ENCODE assay signal across 1 cellular context in genomic region chr11:560305-561147, GRCh38.
TF ChIP-seq lines count a peak whose summit lies in the region.

LMNTD2 (minus strand) TSS chr11:560738; CDS start chr11:560716, 22 bp downstream.
A gene with protein sequence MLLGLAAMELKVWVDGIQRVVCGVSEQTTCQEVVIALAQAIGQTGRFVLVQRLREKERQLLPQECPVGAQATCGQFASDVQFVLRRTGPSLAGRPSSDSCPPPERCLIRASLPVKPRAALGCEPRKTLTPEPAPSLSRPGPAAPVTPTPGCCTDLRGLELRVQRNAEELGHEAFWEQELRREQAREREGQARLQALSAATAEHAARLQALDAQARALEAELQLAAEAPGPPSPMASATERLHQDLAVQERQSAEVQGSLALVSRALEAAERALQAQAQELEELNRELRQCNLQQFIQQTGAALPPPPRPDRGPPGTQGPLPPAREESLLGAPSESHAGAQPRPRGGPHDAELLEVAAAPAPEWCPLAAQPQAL (plus strand): TSS chr11:560970. CDS start chr11:561769, 799 bp downstream.

TF ChIP-seq in K562, 482 proteins besides CTCF, POLR2A, EP300 and RAD21 (continued from another document and continues in another):
- TF ChIP-seq, protein P1, sequence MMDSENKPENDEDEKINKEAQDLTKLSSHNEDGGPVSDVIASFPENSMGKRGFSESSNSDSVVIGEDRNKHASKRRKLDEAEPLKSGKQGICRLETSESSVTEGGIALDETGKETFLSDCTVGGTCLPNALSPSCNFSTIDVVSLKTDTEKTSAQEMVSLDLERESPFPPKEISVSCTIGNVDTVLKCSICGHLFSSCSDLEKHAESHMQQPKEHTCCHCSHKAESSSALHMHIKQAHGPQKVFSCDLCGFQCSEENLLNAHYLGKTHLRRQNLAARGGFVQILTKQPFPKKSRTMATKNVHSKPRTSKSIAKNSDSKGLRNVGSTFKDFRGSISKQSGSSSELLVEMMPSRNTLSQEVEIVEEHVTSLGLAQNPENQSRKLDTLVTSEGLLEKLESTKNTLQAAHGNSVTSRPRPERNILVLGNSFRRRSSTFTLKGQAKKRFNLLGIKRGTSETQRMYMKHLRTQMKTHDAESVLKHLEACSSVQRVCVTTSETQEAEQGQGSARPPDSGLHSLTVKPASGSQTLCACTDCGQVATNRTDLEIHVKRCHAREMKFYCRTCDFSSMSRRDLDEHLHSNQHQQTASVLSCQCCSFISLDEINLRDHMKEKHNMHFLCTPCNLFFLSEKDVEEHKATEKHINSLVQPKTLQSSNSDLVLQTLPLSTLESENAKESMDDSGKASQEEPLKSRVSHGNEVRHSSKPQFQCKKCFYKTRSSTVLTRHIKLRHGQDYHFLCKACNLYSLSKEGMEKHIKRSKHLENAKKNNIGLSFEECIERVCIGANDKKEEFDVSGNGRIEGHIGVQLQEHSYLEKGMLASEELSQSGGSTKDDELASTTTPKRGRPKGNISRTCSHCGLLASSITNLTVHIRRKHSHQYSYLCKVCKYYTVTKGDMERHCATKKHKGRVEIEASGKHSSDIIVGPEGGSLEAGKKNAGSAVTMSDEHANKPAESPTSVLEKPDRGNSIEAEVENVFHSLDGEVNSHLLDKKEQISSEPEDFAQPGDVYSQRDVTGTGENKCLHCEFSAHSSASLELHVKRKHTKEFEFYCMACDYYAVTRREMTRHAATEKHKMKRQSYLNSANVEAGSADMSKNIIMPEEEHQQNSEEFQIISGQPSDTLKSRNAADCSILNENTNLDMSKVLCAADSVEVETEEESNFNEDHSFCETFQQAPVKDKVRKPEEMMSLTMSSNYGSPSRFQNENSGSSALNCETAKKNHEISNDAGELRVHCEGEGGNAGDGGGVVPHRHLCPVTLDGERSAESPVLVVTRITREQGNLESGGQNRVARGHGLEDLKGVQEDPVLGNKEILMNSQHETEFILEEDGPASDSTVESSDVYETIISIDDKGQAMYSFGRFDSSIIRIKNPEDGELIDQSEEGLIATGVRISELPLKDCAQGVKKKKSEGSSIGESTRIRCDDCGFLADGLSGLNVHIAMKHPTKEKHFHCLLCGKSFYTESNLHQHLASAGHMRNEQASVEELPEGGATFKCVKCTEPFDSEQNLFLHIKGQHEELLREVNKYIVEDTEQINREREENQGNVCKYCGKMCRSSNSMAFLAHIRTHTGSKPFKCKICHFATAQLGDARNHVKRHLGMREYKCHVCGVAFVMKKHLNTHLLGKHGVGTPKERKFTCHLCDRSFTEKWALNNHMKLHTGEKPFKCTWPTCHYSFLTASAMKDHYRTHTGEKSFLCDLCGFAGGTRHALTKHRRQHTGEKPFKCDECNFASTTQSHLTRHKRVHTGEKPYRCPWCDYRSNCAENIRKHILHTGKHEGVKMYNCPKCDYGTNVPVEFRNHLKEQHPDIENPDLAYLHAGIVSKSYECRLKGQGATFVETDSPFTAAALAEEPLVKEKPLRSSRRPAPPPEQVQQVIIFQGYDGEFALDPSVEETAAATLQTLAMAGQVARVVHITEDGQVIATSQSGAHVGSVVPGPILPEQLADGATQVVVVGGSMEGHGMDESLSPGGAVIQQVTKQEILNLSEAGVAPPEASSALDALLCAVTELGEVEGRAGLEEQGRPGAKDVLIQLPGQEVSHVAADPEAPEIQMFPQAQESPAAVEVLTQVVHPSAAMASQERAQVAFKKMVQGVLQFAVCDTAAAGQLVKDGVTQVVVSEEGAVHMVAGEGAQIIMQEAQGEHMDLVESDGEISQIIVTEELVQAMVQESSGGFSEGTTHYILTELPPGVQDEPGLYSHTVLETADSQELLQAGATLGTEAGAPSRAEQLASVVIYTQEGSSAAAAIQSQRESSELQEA (IDR thresholded peaks at IDR 0.05; ENCODE audit: low read depth): no peak
- TF ChIP-seq PHF8 (IDR thresholded peaks at IDR 0.05; ENCODE audit: borderline replicate concordance, low read length) (peak; percentile 89; the same call in 1 of the 2 replicates), KDM5B (IDR thresholded peaks at IDR 0.05; ENCODE audit: insufficient replicate concordance, low read depth, low read length) (peak; percentile 50), KDM2B (CRISPR knock-in tag; IDR thresholded peaks at IDR 0.05) (no peak), ARHGAP35 (IDR thresholded peaks at IDR 0.05; ENCODE audit: partially characterized antibody) (no peak), ETS1 (conservative IDR thresholded peaks at IDR 0.05; ENCODE audit: control insufficient read depth, low read depth, low read length) (peak; percentile 63; the same call in 1 of the 2 replicates), RBBP5 (IDR thresholded peaks at IDR 0.05; ENCODE audit: borderline replicate concordance, insufficient read depth, low read length, poor library complexity, severe bottlenecking) (peak; percentile 90), TAF1 (IDR thresholded peaks at IDR 0.05; ENCODE audit: control insufficient read depth, extremely low read depth, insufficient read depth, low read length, severe bottlenecking) (peak; percentile 68), CHD1 (IDR thresholded peaks at IDR 0.05; ENCODE audit: low read length) (no peak), ZNF354B (CRISPR knock-in tag; IDR thresholded peaks at IDR 0.05) (no peak), BRCA1 (IDR thresholded peaks at IDR 0.05) (no peak), BRCA1 (CRISPR knock-in tag; IDR thresholded peaks at IDR 0.05) (no peak), E2F8 (IDR thresholded peaks at IDR 0.05; ENCODE audit: low read depth, partially characterized antibody) (no peak), CBFB (CRISPR knock-in tag; IDR thresholded peaks at IDR 0.05) (no peak; the same call in 1 of the 2 replicates), ARID2 (IDR thresholded peaks at IDR 0.05) (no peak), CBFA2T2 (conservative IDR thresholded peaks at IDR 0.05) (no peak), SP2 (IDR thresholded peaks at IDR 0.05; ENCODE audit: extremely low read depth, low read depth, low read length, poor library complexity, severe bottlenecking) (peak; percentile 82)
- TF ChIP-seq, protein P2, sequence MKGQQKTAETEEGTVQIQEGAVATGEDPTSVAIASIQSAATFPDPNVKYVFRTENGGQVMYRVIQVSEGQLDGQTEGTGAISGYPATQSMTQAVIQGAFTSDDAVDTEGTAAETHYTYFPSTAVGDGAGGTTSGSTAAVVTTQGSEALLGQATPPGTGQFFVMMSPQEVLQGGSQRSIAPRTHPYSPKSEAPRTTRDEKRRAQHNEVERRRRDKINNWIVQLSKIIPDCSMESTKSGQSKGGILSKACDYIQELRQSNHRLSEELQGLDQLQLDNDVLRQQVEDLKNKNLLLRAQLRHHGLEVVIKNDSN (CRISPR knock-in tag; IDR thresholded peaks at IDR 0.05): no peak; the same call in 1 of the 2 replicates
- TF ChIP-seq, protein P3, sequence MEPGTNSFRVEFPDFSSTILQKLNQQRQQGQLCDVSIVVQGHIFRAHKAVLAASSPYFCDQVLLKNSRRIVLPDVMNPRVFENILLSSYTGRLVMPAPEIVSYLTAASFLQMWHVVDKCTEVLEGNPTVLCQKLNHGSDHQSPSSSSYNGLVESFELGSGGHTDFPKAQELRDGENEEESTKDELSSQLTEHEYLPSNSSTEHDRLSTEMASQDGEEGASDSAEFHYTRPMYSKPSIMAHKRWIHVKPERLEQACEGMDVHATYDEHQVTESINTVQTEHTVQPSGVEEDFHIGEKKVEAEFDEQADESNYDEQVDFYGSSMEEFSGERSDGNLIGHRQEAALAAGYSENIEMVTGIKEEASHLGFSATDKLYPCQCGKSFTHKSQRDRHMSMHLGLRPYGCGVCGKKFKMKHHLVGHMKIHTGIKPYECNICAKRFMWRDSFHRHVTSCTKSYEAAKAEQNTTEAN (CRISPR knock-in tag; IDR thresholded peaks at IDR 0.05): no peak
- TF ChIP-seq, protein P4, sequence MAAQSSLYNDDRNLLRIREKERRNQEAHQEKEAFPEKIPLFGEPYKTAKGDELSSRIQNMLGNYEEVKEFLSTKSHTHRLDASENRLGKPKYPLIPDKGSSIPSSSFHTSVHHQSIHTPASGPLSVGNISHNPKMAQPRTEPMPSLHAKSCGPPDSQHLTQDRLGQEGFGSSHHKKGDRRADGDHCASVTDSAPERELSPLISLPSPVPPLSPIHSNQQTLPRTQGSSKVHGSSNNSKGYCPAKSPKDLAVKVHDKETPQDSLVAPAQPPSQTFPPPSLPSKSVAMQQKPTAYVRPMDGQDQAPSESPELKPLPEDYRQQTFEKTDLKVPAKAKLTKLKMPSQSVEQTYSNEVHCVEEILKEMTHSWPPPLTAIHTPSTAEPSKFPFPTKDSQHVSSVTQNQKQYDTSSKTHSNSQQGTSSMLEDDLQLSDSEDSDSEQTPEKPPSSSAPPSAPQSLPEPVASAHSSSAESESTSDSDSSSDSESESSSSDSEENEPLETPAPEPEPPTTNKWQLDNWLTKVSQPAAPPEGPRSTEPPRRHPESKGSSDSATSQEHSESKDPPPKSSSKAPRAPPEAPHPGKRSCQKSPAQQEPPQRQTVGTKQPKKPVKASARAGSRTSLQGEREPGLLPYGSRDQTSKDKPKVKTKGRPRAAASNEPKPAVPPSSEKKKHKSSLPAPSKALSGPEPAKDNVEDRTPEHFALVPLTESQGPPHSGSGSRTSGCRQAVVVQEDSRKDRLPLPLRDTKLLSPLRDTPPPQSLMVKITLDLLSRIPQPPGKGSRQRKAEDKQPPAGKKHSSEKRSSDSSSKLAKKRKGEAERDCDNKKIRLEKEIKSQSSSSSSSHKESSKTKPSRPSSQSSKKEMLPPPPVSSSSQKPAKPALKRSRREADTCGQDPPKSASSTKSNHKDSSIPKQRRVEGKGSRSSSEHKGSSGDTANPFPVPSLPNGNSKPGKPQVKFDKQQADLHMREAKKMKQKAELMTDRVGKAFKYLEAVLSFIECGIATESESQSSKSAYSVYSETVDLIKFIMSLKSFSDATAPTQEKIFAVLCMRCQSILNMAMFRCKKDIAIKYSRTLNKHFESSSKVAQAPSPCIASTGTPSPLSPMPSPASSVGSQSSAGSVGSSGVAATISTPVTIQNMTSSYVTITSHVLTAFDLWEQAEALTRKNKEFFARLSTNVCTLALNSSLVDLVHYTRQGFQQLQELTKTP (IDR thresholded peaks at IDR 0.05; ENCODE audit: low read depth in 1 of 2, partially characterized antibody in 2 of 2): no peak
